ENCODE assay signal across 8 cellular contexts in the genomic region with DNA sequence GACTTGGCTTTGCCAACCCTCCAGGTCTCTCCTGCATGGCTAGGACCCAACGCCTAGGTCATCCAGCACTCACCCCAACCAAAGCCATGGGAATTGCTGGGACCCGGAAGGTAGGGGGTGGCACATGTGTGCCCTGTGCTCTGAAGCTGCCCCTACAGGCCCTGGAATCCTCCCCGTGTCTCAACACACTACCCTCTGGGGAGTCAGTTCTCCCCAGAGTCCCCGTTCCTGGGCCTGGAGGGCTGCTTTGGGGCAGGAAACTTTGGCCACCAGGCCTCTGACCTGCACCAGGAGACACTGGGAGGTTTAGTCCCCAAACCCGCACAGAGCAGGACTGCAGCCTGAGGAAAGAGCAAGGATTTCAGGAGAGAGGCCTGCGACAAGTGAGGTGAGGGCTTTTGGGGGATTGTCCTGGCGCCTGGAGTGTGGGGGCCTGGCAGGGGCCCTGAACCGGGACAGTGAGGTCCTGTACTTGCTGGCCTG. TPM values are rescaled to one million over a fixed set of nuclear protein-coding genes. Genes with fewer than 3 reads are reported as not detected.
A peak's percentile ranks its signal among the peaks of the same experiment; 100 is the strongest.
DNase-seq lines count a peak whose midpoint lies in the region; ATAC-seq, FAIRE-seq and TF ChIP-seq lines count a peak whose summit lies in the region.

No MANE protein-coding gene starts in this region.

- POLR2A ChIA-PET in CD8-positive, alpha-beta memory T cell (lab: Charles Lee), result interaction anchor here (0.7 to 1.5 kb wide), 2 partner anchors 45 to 102 kb away, joined by 4 to 5 read pairs; a partner anchor contains a TSS
- POLR2A ChIA-PET in H1 (lab: Charles Lee; ENCODE audit: partially characterized antibody), result interaction anchor here (1.2 to 1.8 kb wide), 3 partner anchors 15 to 56 kb away, joined by 3 to 4 read pairs (median 3); a partner anchor contains a TSS

- no peak for ATAC-seq in GM18498 (IDR thresholded peaks at IDR 0.05; ENCODE audit: unreplicated experiment)

- H4K8ac ChIP-seq in H1 (ENCODE audit: extremely low read depth, insufficient read depth, low read length) (no peak overlapping the region), neuronal stem cell (ENCODE audit: low read depth, low read length) (no peak overlapping the region)

- H3K4me2 ChIP-seq in Loucy (ENCODE audit: low read depth, low read length, poor library complexity, severe bottlenecking) (peak overlapping the region; percentile 93), H1 (ENCODE audit: insufficient read depth in 1 of 2, low read depth in 2 of 2, low read length in 2 of 2) (peak overlapping the region; percentile 75 to 89), neuronal stem cell (ENCODE audit: insufficient read depth, low read length, poor library complexity, severe bottlenecking) (no peak overlapping the region)

- no peak for TF ChIP-seq POLR2A in H1 (IDR thresholded peaks at IDR 0.05; ENCODE audit: control extremely low read depth in 1 of 2, low read depth in 2 of 2, low read length in 2 of 2)

- peak in 1 of 5 donors; percentile 42 for DNase-seq in CD8-positive, alpha-beta memory T cell
- DNase-seq in H1 (ENCODE audit: low read depth in 1 of 2, low spot score in 2 of 2) (peak in 1 of 2 experiments; percentile 68), neuronal stem cell (ENCODE audit: low spot score) (no peak), NAMALWA (ENCODE audit: low spot score) (no peak), NCI-H510A treated with DMSO at 0.1 percent for 48 hours (lab: John Stamatoyannopoulos, UW) (no peak), H4 (ENCODE audit: low spot score) (no peak)

- H3K9me3 Mint-ChIP-seq in CD8-positive, alpha-beta memory T cell, result peaks cover 0 to 2% (median 0%) of the 10 kb centered on the region in 5 donors

- peaks cover 16% of the 10 kb centered on the region; the same call in 1 of the 2 replicates for H3F3A ChIP-seq in Loucy (ENCODE audit: low read depth)

- H2AK5ac ChIP-seq in H1 (ENCODE audit: low read depth, low read length) (peak overlapping the region; percentile 57; the same call in 1 of the 2 replicates), neuronal stem cell (ENCODE audit: low read depth, low read length) (peak overlapping the region; percentile 85)

- H3K27ac Mint-ChIP-seq in CD8-positive, alpha-beta memory T cell, result peak overlapping the region; percentile 94 to 100 (median 97)

- H2BK20ac ChIP-seq in H1 (ENCODE audit: low read length), result peak overlapping the region; percentile 95; the same call in 1 of the 2 replicates

- peak overlapping the region; percentile 88 for H3K27ac ChIP-seq in CD8-positive, alpha-beta memory T cell (ENCODE audit: low read depth, low read length)
- peak overlapping the region; percentile 29; the same call in 1 of the 2 replicates for H3K27ac ChIP-seq in H1 (ENCODE audit: low read depth, low read length)
- peak overlapping the region; percentile 80 for H3K27ac ChIP-seq in neuronal stem cell (replicated peaks; ENCODE audit: low read length)

- H2BK120ac ChIP-seq in H1 (replicated peaks; ENCODE audit: low read depth, low read length), result peak overlapping the region; percentile 91
- H2BK120ac ChIP-seq in neuronal stem cell (ENCODE audit: low read depth, low read length), result peak overlapping the region; percentile 26

- peaks cover 8% of the 10 kb centered on the region for H3K36me3 ChIP-seq in CD8-positive, alpha-beta memory T cell (ENCODE audit: insufficient read depth, low read length)
- H3K36me3 ChIP-seq in Loucy (ENCODE audit: insufficient read depth, low read length) (peaks cover 30% of the 10 kb centered on the region), H1 (ENCODE audit: control insufficient read depth in 2 of 4, insufficient read depth in 4 of 4, low read length in 3 of 4) (peaks cover 0 to 4% (median 0%) of the 10 kb centered on the region in 4 experiments; a peak in 1 of 8 replicates), neuronal stem cell (replicated peaks in 1 of 2; ENCODE audit: control insufficient read depth in 2 of 2, insufficient read depth in 2 of 2, low read length in 2 of 2) (peaks cover 0 to 32% of the 10 kb centered on the region in 2 donors)

- H3K23ac ChIP-seq in H1 (ENCODE audit: insufficient read length), result no peak overlapping the region
- no peak overlapping the region for H3K23ac ChIP-seq in neuronal stem cell (ENCODE audit: low read depth, low read length, poor library complexity)

- CTCF ChIA-PET in CD8-positive, alpha-beta memory T cell (lab: Charles Lee), result interaction anchor here (1.2 kb wide), 1 partner anchor 16 kb away, joined by 5 read pairs; no protein-coding TSS in a partner anchor
- CTCF ChIA-PET in H1 (lab: Charles Lee; ENCODE audit: partially characterized antibody), result interaction anchor here (1.1 to 1.9 kb wide), 2 partner anchors 40 to 42 kb away, joined by 6 read pairs; no protein-coding TSS in a partner anchor

- TF ChIP-seq CTCF in Loucy (conservative IDR thresholded peaks at IDR 0.05; ENCODE audit: low read length), result no peak
- TF ChIP-seq CTCF in H1 (IDR thresholded peaks at IDR 0.05; ENCODE audit: control extremely low read depth in 1 of 3, insufficient read depth in 1 of 3, low read depth in 1 of 3, low read length in 3 of 3), result no peak

- H3K79me1 ChIP-seq in H1 (ENCODE audit: low read depth, low read length), result no peaks in the 10 kb centered on the region
- H3K79me1 ChIP-seq in neuronal stem cell (ENCODE audit: low read depth, low read length), result peaks cover 2% of the 10 kb centered on the region

- no peaks in the 10 kb centered on the region for H3K27me3 ChIP-seq in CD8-positive, alpha-beta memory T cell (ENCODE audit: insufficient read depth, low read length, poor library complexity, severe bottlenecking)
- peaks cover 32% of the 10 kb centered on the region for H3K27me3 ChIP-seq in Loucy (ENCODE audit: insufficient read depth, low read length, poor library complexity, severe bottlenecking)
- H3K27me3 ChIP-seq in H1 (replicated peaks in 1 of 4; ENCODE audit: control insufficient read depth in 3 of 4, extremely low read depth in 1 of 4, insufficient read depth in 3 of 4, low read length in 3 of 4), result no peaks in the 10 kb centered on the region
- peaks cover 0 to 24% (median 0%) of the 10 kb centered on the region in 3 experiments for H3K27me3 ChIP-seq in neuronal stem cell (ENCODE audit: control insufficient read depth in 3 of 3, insufficient read depth in 3 of 3, low read depth in 1 of 3, low read length in 3 of 3)

- peaks cover 7 to 31% (median 13%) of the 10 kb centered on the region in 3 donors for H3K36me3 Mint-ChIP-seq in CD8-positive, alpha-beta memory T cell

- H3K4me3 Mint-ChIP-seq in CD8-positive, alpha-beta memory T cell, result peak overlapping the region; percentile 95 to 98 (median 96)

- peaks cover 84% of the 10 kb centered on the region for H3K79me2 ChIP-seq in Loucy (ENCODE audit: insufficient read depth, low read length)
- H3K79me2 ChIP-seq in H1 (ENCODE audit: control insufficient read depth in 1 of 2, insufficient read depth in 2 of 2, low read length in 2 of 2), result peaks cover 0 to 21% of the 10 kb centered on the region in 2 experiments; a peak in 2 of 4 replicates

- peak overlapping the region; percentile 49 for H3K56ac ChIP-seq in H1 (replicated peaks; ENCODE audit: insufficient read length, low read depth, low read length)

- peaks cover 55 to 62% (median 55%) of the 10 kb centered on the region in 3 donors for H3K4me1 Mint-ChIP-seq in CD8-positive, alpha-beta memory T cell

- peak overlapping the region; percentile 96; the same call in 1 of the 2 replicates for H2BK5ac ChIP-seq in H1 (ENCODE audit: low read depth, low read length)
- H2BK5ac ChIP-seq in neuronal stem cell (ENCODE audit: low read length), result no peak overlapping the region

- peaks cover 18% of the 10 kb centered on the region; the same call in 1 of the 2 replicates for H3K23me2 ChIP-seq in H1 (ENCODE audit: low read depth, low read length)

- peak overlapping the region; percentile 98 for H3K4me3 ChIP-seq in CD8-positive, alpha-beta memory T cell (ENCODE audit: low read length)
- peak overlapping the region; percentile 100 for H3K4me3 ChIP-seq in Loucy (ENCODE audit: low read length, poor library complexity, severe bottlenecking)
- H3K4me3 ChIP-seq in H1 (ENCODE audit: extremely low read depth in 1 of 4, insufficient read depth in 2 of 4, low read depth in 3 of 4, low read length in 4 of 4), result peak overlapping the region in 3 of 4 experiments; percentile 71 to 94 (median 90); a peak in 7 of 8 replicates
- H3K4me3 ChIP-seq in neuronal stem cell (ENCODE audit: low read length in 2 of 2), result peak overlapping the region in 1 of 2 donors; percentile 76

- H2AFZ ChIP-seq in Loucy (ENCODE audit: low read length) (no peak overlapping the region), H1 (ENCODE audit: low read length) (no peak overlapping the region), neuronal stem cell (ENCODE audit: low read length) (peak overlapping the region; percentile 35)

- H4K91ac ChIP-seq in H1 (replicated peaks; ENCODE audit: insufficient read length, low read length), result peak overlapping the region; percentile 63
- H4K91ac ChIP-seq in neuronal stem cell (ENCODE audit: low read depth, low read length, poor library complexity), result no peak overlapping the region

- H3K9ac ChIP-seq in Loucy (ENCODE audit: low read depth, low read length, poor library complexity, severe bottlenecking) (peak overlapping the region; percentile 100), H1 (replicated peaks in 1 of 4; ENCODE audit: extremely low read depth in 1 of 4, low read depth in 3 of 4, low read length in 3 of 4) (peak overlapping the region in 3 of 4 experiments; percentile 16 to 29 (median 19); a peak in 3 of 7 replicates), neuronal stem cell (ENCODE audit: low read depth, low read length, poor library complexity) (peak overlapping the region; percentile 56)

- H3K9me3 ChIP-seq in CD8-positive, alpha-beta memory T cell (ENCODE audit: low read length), result no peaks in the 10 kb centered on the region
- H3K9me3 ChIP-seq in Loucy (ENCODE audit: insufficient read depth, low read depth, low read length) (no peaks in the 10 kb centered on the region), H1 (ENCODE audit: insufficient read depth in 2 of 2, low read depth in 1 of 2, low read length in 1 of 2) (no peaks in the 10 kb centered on the region), neuronal stem cell (replicated peaks in 1 of 2; ENCODE audit: control insufficient read depth in 2 of 2, insufficient read depth in 1 of 2, low read depth in 1 of 2, low read length in 2 of 2) (no peaks in the 10 kb centered on the region)

- H4K5ac ChIP-seq in H1 (ENCODE audit: insufficient read length, low read depth, low read length), result peak overlapping the region; percentile 68

- H4K20me1 ChIP-seq in Loucy (ENCODE audit: insufficient read depth, low read length, poor library complexity, severe bottlenecking) (peaks cover 45% of the 10 kb centered on the region), H1 (replicated peaks in 1 of 2; ENCODE audit: control insufficient read depth in 1 of 2, insufficient read depth in 2 of 2, low read length in 2 of 2) (peaks cover 0 to 5% of the 10 kb centered on the region in 2 experiments)

- H3K4ac ChIP-seq in H1 (replicated peaks; ENCODE audit: insufficient read length, low read depth, low read length) (peak overlapping the region; percentile 95), neuronal stem cell (ENCODE audit: low read length) (no peak overlapping the region)

- peak overlapping the region; percentile 91 for H3K18ac ChIP-seq in H1 (ENCODE audit: extremely low read depth, low read length)
- peak overlapping the region; percentile 88 for H3K18ac ChIP-seq in neuronal stem cell (ENCODE audit: low read length)

- H3K9me2 ChIP-seq in Loucy (replicated peaks; ENCODE audit: low read depth, low read length), result no peaks in the 10 kb centered on the region

- H3K14ac ChIP-seq in H1 (ENCODE audit: insufficient read length) (no peak overlapping the region), neuronal stem cell (ENCODE audit: low read length) (no peak overlapping the region)

- no peak for TF ChIP-seq RAD21 in H1 (IDR thresholded peaks at IDR 0.05 in 1 of 2, conservative IDR thresholded peaks at IDR 0.05 in 1 of 2; ENCODE audit: low read depth in 2 of 2, low read length in 2 of 2)

- FAIRE-seq in H1 (lab: Jason Lieb, UNC), result no peak

- H2BK12ac ChIP-seq in H1 (ENCODE audit: low read depth, low read length) (peak overlapping the region; percentile 84; the same call in 1 of the 2 replicates), neuronal stem cell (ENCODE audit: low read length) (no peak overlapping the region)

- peaks cover 0 to 6% of the 10 kb centered on the region in 2 donors for H3K27me3 Mint-ChIP-seq in CD8-positive, alpha-beta memory T cell

- 35% methylated on average over 8 of the region's 8 CpGs; no CpG with 5 or more reads in 1 of the 2 experiments for WGBS in H1 (ENCODE audit: extremely low coverage in 1 of 2, insufficient coverage in 1 of 2, insufficient read length in 1 of 2, insufficient replicate concordance in 2 of 2, low coverage in 1 of 2, low lambda C conversion rate in 2 of 2, missing lambda C conversion rate in 1 of 2), 2 experiments
- no CpG with 5 or more reads among the region's 8 CpGs for WGBS in neuronal stem cell (ENCODE audit: extremely low coverage in 2 of 2, insufficient read length in 2 of 2, insufficient replicate concordance in 1 of 2), 2 donors

- peaks cover 42% of the 10 kb centered on the region for H3K4me1 ChIP-seq in CD8-positive, alpha-beta memory T cell (ENCODE audit: insufficient read depth, low read length)
- H3K4me1 ChIP-seq in Loucy (ENCODE audit: insufficient read depth, low read length, poor library complexity, severe bottlenecking) (peaks cover 29% of the 10 kb centered on the region), H1 (replicated peaks in 1 of 4; ENCODE audit: control insufficient read depth in 3 of 4, insufficient read depth in 4 of 4, low read length in 3 of 4) (peaks cover 9 to 44% (median 32%) of the 10 kb centered on the region in 4 experiments), neuronal stem cell (ENCODE audit: control insufficient read depth in 2 of 2, insufficient read depth in 1 of 2, low read depth in 1 of 2, low read length in 2 of 2) (peaks cover 32 to 48% of the 10 kb centered on the region in 2 donors)

- no peak for TF ChIP-seq EP300 in H1 (IDR thresholded peaks at IDR 0.05; ENCODE audit: borderline replicate concordance in 1 of 2, low read depth in 2 of 2, low read length in 2 of 2)

- H2BK15ac ChIP-seq in H1 (ENCODE audit: low read length) (peak overlapping the region; percentile 83; the same call in 1 of the 2 replicates), neuronal stem cell (ENCODE audit: low read length) (peak overlapping the region; percentile 76)

RNA-seq across cellular contexts. Expression of a gene that starts 0.5 kb away (rescaled TPM):
- 10 to 100 TPM; 70.7 to 75.9 TPM for total RNA-seq in CD8-positive, alpha-beta memory T cell
- polyA plus RNA-seq in CD8-positive, alpha-beta memory T cell, result 2,153 TPM
- total RNA-seq in H1 (2021; fragmentation: NEBNext Ultra II Directional; extraction: Animal tissue kit (Norgen Biotek cat#: 25700)), result 394 and 417 TPM in 2 replicates
- 1,464 and 1,887 TPM in 2 replicates for polyA plus RNA-seq in H1 (2011; rRNA removed)
- 1,079 TPM for polyA plus RNA-seq in H1 (2011; cell fraction: cytosol; rRNA removed)
- polyA plus RNA-seq in H1 (2011; cell fraction: nucleus; rRNA removed), result 974 TPM
- 247 to 559 TPM (median 446 TPM) in 4 replicates for polyA plus RNA-seq in H1 (2012, experiment 1 of 2)
- 534 TPM for polyA plus RNA-seq in H1 (2012, experiment 2 of 2)
- polyA plus RNA-seq in H1 (2013, experiment 1 of 2), result 788 TPM
- polyA plus RNA-seq in H1 (2013, experiment 2 of 2), result 902 TPM
- polyA minus RNA-seq in H1 (2011; rRNA and poly(A)+ RNA removed), result 336 and 605 TPM in 2 replicates
- 285 TPM for polyA minus RNA-seq in H1 (2011; cell fraction: cytosol; rRNA and poly(A)+ RNA removed)
- polyA minus RNA-seq in H1 (2011; cell fraction: nucleus; rRNA and poly(A)+ RNA removed), result 204 TPM
- 171 TPM for polyA plus RNA-seq in neuronal stem cell (2013, experiment 1 of 2)
- 162 TPM for polyA plus RNA-seq in neuronal stem cell (2013, experiment 2 of 2)
- 179 TPM in 2 replicates for total RNA-seq in H4 (2014; rRNA removed; shearing (Covaris generic))

RNA-seq across cellular contexts. Expression of a gene that starts 5.7 kb away (rescaled TPM):
- total RNA-seq in CD8-positive, alpha-beta memory T cell, result 100 to 1,000 TPM; 132 to 142 TPM
- polyA plus RNA-seq in CD8-positive, alpha-beta memory T cell, result 3,074 TPM
- total RNA-seq in H1 (2021; fragmentation: NEBNext Ultra II Directional; extraction: Animal tissue kit (Norgen Biotek cat#: 25700)), result 363 and 399 TPM in 2 replicates
- 764 and 902 TPM in 2 replicates for polyA plus RNA-seq in H1 (2011; rRNA removed)
- 381 TPM for polyA plus RNA-seq in H1 (2011; cell fraction: cytosol; rRNA removed)
- polyA plus RNA-seq in H1 (2011; cell fraction: nucleus; rRNA removed), result 326 TPM
- polyA plus RNA-seq in H1 (2012, experiment 1 of 2), result 487 to 716 TPM (median 624 TPM) in 4 replicates
- 666 TPM for polyA plus RNA-seq in H1 (2012, experiment 2 of 2)
- 1,170 TPM for polyA plus RNA-seq in H1 (2013, experiment 1 of 2)
- polyA plus RNA-seq in H1 (2013, experiment 2 of 2), result 1,490 TPM
- 220 and 246 TPM in 2 replicates for polyA minus RNA-seq in H1 (2011; rRNA and poly(A)+ RNA removed)
- polyA minus RNA-seq in H1 (2011; cell fraction: cytosol; rRNA and poly(A)+ RNA removed), result 86.5 TPM
- 58.9 TPM for polyA minus RNA-seq in H1 (2011; cell fraction: nucleus; rRNA and poly(A)+ RNA removed)
- 660 TPM for polyA plus RNA-seq in neuronal stem cell (2013, experiment 1 of 2)
- polyA plus RNA-seq in neuronal stem cell (2013, experiment 2 of 2), result 657 TPM
- 21.9 and 30.7 TPM in 2 replicates for total RNA-seq in H4 (2014; rRNA removed; shearing (Covaris generic))

RNA-seq across cellular contexts. Expression of a gene that starts 7.3 kb away (rescaled TPM):
- 10 to 100 TPM; 20.6 to 21.0 TPM for total RNA-seq in CD8-positive, alpha-beta memory T cell
- polyA plus RNA-seq in CD8-positive, alpha-beta memory T cell, result 12.0 TPM
- total RNA-seq in H1 (2021; fragmentation: NEBNext Ultra II Directional; extraction: Animal tissue kit (Norgen Biotek cat#: 25700)), result 230 and 238 TPM in 2 replicates
- 666 and 779 TPM in 2 replicates for polyA plus RNA-seq in H1 (2011; rRNA removed)
- 365 TPM for polyA plus RNA-seq in H1 (2011; cell fraction: cytosol; rRNA removed)
- polyA plus RNA-seq in H1 (2011; cell fraction: nucleus; rRNA removed), result 320 TPM
- 512 to 625 TPM (median 570 TPM) in 4 replicates for polyA plus RNA-seq in H1 (2012, experiment 1 of 2)
- polyA plus RNA-seq in H1 (2012, experiment 2 of 2), result 529 TPM
- 497 TPM for polyA plus RNA-seq in H1 (2013, experiment 1 of 2)
- 568 TPM for polyA plus RNA-seq in H1 (2013, experiment 2 of 2)
- 133 and 217 TPM in 2 replicates for polyA minus RNA-seq in H1 (2011; rRNA and poly(A)+ RNA removed)
- 219 TPM for polyA minus RNA-seq in H1 (2011; cell fraction: cytosol; rRNA and poly(A)+ RNA removed)
- 99.5 TPM for polyA minus RNA-seq in H1 (2011; cell fraction: nucleus; rRNA and poly(A)+ RNA removed)
- 629 TPM for polyA plus RNA-seq in neuronal stem cell (2013, experiment 1 of 2)
- polyA plus RNA-seq in neuronal stem cell (2013, experiment 2 of 2), result 604 TPM
- 183 and 240 TPM in 2 replicates for total RNA-seq in H4 (2014; rRNA removed; shearing (Covaris generic))

RNA-seq across cellular contexts. Expression of a gene that starts 14.0 kb away (rescaled TPM):
- total RNA-seq in CD8-positive, alpha-beta memory T cell, result not detected
- polyA plus RNA-seq in CD8-positive, alpha-beta memory T cell, result not detected
- not detected in 2 replicates for total RNA-seq in H1 (2021; fragmentation: NEBNext Ultra II Directional; extraction: Animal tissue kit (Norgen Biotek cat#: 25700))
- polyA plus RNA-seq in H1 (2011; rRNA removed), result 0.50 TPM in 1 of 2 replicates, not detected in the other
- 0.21 TPM for polyA plus RNA-seq in H1 (2011; cell fraction: cytosol; rRNA removed)
- polyA plus RNA-seq in H1 (2011; cell fraction: nucleus; rRNA removed), result 0.30 TPM
- 0.33 TPM in 1 of 4 replicates, not detected in the others for polyA plus RNA-seq in H1 (2012, experiment 1 of 2)
- polyA plus RNA-seq in H1 (2012, experiment 2 of 2), result not detected
- 0.26 TPM for polyA plus RNA-seq in H1 (2013, experiment 1 of 2)
- polyA plus RNA-seq in H1 (2013, experiment 2 of 2), result 0.11 TPM
- not detected in 2 replicates for polyA minus RNA-seq in H1 (2011; rRNA and poly(A)+ RNA removed)
- polyA minus RNA-seq in H1 (2011; cell fraction: cytosol; rRNA and poly(A)+ RNA removed), result not detected
- not detected for polyA minus RNA-seq in H1 (2011; cell fraction: nucleus; rRNA and poly(A)+ RNA removed)
- polyA plus RNA-seq in neuronal stem cell (2013, experiment 1 of 2), result not detected
- polyA plus RNA-seq in neuronal stem cell (2013, experiment 2 of 2), result 0.06 TPM
- total RNA-seq in H4 (2014; rRNA removed; shearing (Covaris generic)), result not detected in 2 replicates

RNA-seq across cellular contexts. Expression of a gene that starts 24.4 kb away (rescaled TPM):
- 10 to 100 TPM; 81.0 to 81.2 TPM for total RNA-seq in CD8-positive, alpha-beta memory T cell
- polyA plus RNA-seq in CD8-positive, alpha-beta memory T cell, result 9.8 TPM
- total RNA-seq in H1 (2021; fragmentation: NEBNext Ultra II Directional; extraction: Animal tissue kit (Norgen Biotek cat#: 25700)), result 52.9 and 60.7 TPM in 2 replicates
- polyA plus RNA-seq in H1 (2011; rRNA removed), result 34.8 and 61.4 TPM in 2 replicates
- polyA plus RNA-seq in H1 (2011; cell fraction: cytosol; rRNA removed), result 56.3 TPM
- polyA plus RNA-seq in H1 (2011; cell fraction: nucleus; rRNA removed), result 681 TPM
- polyA plus RNA-seq in H1 (2012, experiment 1 of 2), result 50.3 to 86.1 TPM (median 73.3 TPM) in 4 replicates
- 36.1 TPM for polyA plus RNA-seq in H1 (2012, experiment 2 of 2)
- 44.0 TPM for polyA plus RNA-seq in H1 (2013, experiment 1 of 2)
- polyA plus RNA-seq in H1 (2013, experiment 2 of 2), result 38.3 TPM
- polyA minus RNA-seq in H1 (2011; rRNA and poly(A)+ RNA removed), result 8.6 and 10.8 TPM in 2 replicates
- 17.0 TPM for polyA minus RNA-seq in H1 (2011; cell fraction: cytosol; rRNA and poly(A)+ RNA removed)
- polyA minus RNA-seq in H1 (2011; cell fraction: nucleus; rRNA and poly(A)+ RNA removed), result 53.3 TPM
- polyA plus RNA-seq in neuronal stem cell (2013, experiment 1 of 2), result 50.4 TPM
- 48.9 TPM for polyA plus RNA-seq in neuronal stem cell (2013, experiment 2 of 2)
- total RNA-seq in H4 (2014; rRNA removed; shearing (Covaris generic)), result 2.2 and 2.4 TPM in 2 replicates

Comparison
In these comparisons a context has a peak if more than half of its experiments do, and no peak if none do; other contexts are left out.
1. H3K27ac ChIP-seq: peak in every context shown above with its lines; median percentile 88 in CD8-positive, alpha-beta memory T cell; 80 in neuronal stem cell; 29 in H1.
2. H3K9ac ChIP-seq: peak in every context shown above with its lines; median percentile 100 in Loucy; 56 in neuronal stem cell; 19 in H1.